ENCODE assay signal across 8 cellular contexts in genomic region chr20:30585244-30585796, GRCh38.
DNase-seq lines count a peak whose midpoint lies in the region; ATAC-seq and TF ChIP-seq lines count a peak whose summit lies in the region.
"Not testable (repeated sequence)": the region's sequence is repeated elsewhere in the genome, so short reads cannot be mapped to it uniquely, and the experiment has no call there.

No MANE protein-coding gene starts in this region.

- peak overlapping the region; percentile 26 for H3K4me3 ChIP-seq in NT2/D1 (ENCODE audit: insufficient read length, low read depth)
- peak overlapping the region; percentile 52 for H3K4me3 ChIP-seq in coronary artery

- TF ChIP-seq CTCF in coronary artery (IDR thresholded peaks at IDR 0.05) = not testable (repeated sequence)

- H3K9ac ChIP-seq in NT2/D1 (ENCODE audit: insufficient read length, low read depth) = not testable (repeated sequence)

- DNase-seq in ACHN = peak; percentile 79
- peak; percentile 88 for DNase-seq in HT1080 (ENCODE audit: low read depth)
- peak; percentile 47 for DNase-seq in NT2/D1 (ENCODE audit: low read depth, low spot score)
- peak; percentile 67 for DNase-seq in activated CD8-positive, alpha-beta memory T cell treated with anti-CD3 and anti-CD28 coated beads, Interleukin-2, amount 50 U/mL, for 48 hours
- DNase-seq in coronary artery (ENCODE audit: low spot score); left cardiac atrium: not testable (repeated sequence)
- peak; percentile 6 for DNase-seq in middle frontal gyrus (ENCODE audit: extremely low spot score, low spot score)
- peak; percentile 58 for DNase-seq in stimulated activated CD4-positive, alpha-beta T cell treated with anti-CD3 and anti-CD28 coated beads, Interleukin-15, amount 100 ng/mL, for 24 hours

- in situ Hi-C loops in ACHN (cut with HindIII; ENCODE audit: low pct_ligation_motif_present, low pct_unique_long_range_greater_than_20kb, low sequenced_read_pairs) = not testable (repeated sequence)

- not testable (repeated sequence) for H3K27me3 ChIP-seq in NT2/D1 (ENCODE audit: insufficient read depth, insufficient read length)

- not testable (repeated sequence) for H3K36me3 ChIP-seq in NT2/D1 (ENCODE audit: insufficient read depth, insufficient read length, low read length)

- H3K4me1 ChIP-seq in NT2/D1 (ENCODE audit: insufficient read depth, insufficient read length) = not testable (repeated sequence)

- not testable (repeated sequence) for H3K9me3 ChIP-seq in NT2/D1 (ENCODE audit: insufficient read depth, low read length)

- not testable (repeated sequence) for H3K27ac ChIP-seq in coronary artery

- ATAC-seq in left cardiac atrium = peak; percentile 99 to 100

- intact Hi-C loops in left cardiac atrium (cut with DNase I) = not testable (repeated sequence)
